ENCODE assay signal across 1 cellular context in the genomic region with DNA sequence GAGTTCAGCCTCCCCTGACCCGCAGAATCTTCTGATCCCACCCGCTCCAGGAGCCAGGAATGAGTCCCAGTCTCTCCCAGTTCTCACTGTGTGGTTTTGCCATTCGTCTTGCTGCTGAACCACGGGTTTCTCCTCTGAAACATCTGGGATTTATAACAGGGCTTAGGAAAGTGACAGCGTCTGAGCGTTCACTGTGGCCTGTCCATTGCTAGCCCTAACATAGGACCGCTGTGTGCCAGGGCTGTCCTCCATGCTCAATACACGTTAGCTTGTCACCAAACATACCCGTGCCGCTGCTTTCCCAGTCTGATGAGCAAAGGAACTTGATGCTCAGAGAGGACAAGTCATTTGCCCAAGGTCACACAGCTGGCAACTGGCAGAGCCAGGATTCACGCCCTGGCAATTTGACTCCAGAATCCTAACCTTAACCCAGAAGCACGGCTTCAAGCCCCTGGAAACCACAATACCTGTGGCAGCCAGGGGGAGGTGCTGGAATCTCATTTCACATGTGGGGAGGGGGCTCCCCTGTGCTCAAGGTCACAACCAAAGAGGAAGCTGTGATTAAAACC.
A peak's percentile ranks its signal among the peaks of the same experiment; 100 is the strongest.
TF ChIP-seq lines count a peak whose summit lies in the region.

No MANE protein-coding gene starts in this region.

TF ChIP-seq in K562, 482 proteins besides CTCF, POLR2A, EP300 and RAD21 (continued from another document):
- TF ChIP-seq, protein P1, sequence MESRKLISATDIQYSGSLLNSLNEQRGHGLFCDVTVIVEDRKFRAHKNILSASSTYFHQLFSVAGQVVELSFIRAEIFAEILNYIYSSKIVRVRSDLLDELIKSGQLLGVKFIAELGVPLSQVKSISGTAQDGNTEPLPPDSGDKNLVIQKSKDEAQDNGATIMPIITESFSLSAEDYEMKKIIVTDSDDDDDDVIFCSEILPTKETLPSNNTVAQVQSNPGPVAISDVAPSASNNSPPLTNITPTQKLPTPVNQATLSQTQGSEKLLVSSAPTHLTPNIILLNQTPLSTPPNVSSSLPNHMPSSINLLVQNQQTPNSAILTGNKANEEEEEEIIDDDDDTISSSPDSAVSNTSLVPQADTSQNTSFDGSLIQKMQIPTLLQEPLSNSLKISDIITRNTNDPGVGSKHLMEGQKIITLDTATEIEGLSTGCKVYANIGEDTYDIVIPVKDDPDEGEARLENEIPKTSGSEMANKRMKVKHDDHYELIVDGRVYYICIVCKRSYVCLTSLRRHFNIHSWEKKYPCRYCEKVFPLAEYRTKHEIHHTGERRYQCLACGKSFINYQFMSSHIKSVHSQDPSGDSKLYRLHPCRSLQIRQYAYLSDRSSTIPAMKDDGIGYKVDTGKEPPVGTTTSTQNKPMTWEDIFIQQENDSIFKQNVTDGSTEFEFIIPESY (CRISPR knock-in tag; IDR thresholded peaks at IDR 0.05): peak; percentile 36; the same call in 1 of the 2 replicates
- TF ChIP-seq, protein P2, sequence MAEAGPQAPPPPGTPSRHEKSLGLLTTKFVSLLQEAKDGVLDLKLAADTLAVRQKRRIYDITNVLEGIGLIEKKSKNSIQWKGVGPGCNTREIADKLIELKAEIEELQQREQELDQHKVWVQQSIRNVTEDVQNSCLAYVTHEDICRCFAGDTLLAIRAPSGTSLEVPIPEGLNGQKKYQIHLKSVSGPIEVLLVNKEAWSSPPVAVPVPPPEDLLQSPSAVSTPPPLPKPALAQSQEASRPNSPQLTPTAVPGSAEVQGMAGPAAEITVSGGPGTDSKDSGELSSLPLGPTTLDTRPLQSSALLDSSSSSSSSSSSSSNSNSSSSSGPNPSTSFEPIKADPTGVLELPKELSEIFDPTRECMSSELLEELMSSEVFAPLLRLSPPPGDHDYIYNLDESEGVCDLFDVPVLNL (CRISPR knock-in tag; IDR thresholded peaks at IDR 0.05; ENCODE audit: low read depth): 0 out of 2 replicates have a peak, but pooled peaks have one; percentile 12
- TF ChIP-seq ZNF586 (CRISPR knock-in tag; conservative IDR thresholded peaks at IDR 0.05) (peak; percentile 25; the same call in 1 of the 2 replicates), ERF (CRISPR knock-in tag; IDR thresholded peaks at IDR 0.05) (0 out of 2 replicates have a peak, but pooled peaks have one; percentile 17), TARDBP (IDR thresholded peaks at IDR 0.05) (no peak), MYNN (IDR thresholded peaks at IDR 0.05) (0 out of 2 replicates have a peak, but pooled peaks have one; percentile 12), MYNN (CRISPR knock-in tag; IDR thresholded peaks at IDR 0.05) (no peak), ZNF282 (CRISPR knock-in tag; IDR thresholded peaks at IDR 0.05) (0 out of 2 replicates have a peak, but pooled peaks have one; percentile 34), PPARD (CRISPR knock-in tag; IDR thresholded peaks at IDR 0.05) (0 out of 2 replicates have a peak, but pooled peaks have one; percentile 11)
- TF ChIP-seq, protein P3, sequence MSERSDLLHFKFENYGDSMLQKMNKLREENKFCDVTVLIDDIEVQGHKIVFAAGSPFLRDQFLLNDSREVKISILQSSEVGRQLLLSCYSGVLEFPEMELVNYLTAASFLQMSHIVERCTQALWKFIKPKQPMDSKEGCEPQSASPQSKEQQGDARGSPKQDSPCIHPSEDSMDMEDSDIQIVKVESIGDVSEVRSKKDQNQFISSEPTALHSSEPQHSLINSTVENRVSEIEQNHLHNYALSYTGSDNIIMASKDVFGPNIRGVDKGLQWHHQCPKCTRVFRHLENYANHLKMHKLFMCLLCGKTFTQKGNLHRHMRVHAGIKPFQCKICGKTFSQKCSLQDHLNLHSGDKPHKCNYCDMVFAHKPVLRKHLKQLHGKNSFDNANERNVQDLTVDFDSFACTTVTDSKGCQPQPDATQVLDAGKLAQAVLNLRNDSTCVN (CRISPR knock-in tag; IDR thresholded peaks at IDR 0.05): peak; percentile 51; the same call in 1 of the 2 replicates
- TF ChIP-seq, protein P4, sequence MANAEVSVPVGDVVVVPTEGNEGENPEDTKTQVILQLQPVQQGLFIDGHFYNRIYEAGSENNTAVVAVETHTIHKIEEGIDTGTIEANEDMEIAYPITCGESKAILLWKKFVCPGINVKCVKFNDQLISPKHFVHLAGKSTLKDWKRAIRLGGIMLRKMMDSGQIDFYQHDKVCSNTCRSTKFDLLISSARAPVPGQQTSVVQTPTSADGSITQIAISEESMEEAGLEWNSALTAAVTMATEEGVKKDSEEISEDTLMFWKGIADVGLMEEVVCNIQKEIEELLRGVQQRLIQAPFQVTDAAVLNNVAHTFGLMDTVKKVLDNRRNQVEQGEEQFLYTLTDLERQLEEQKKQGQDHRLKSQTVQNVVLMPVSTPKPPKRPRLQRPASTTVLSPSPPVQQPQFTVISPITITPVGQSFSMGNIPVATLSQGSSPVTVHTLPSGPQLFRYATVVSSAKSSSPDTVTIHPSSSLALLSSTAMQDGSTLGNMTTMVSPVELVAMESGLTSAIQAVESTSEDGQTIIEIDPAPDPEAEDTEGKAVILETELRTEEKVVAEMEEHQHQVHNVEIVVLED (CRISPR knock-in tag; IDR thresholded peaks at IDR 0.05): 0 out of 2 replicates have a peak, but pooled peaks have one; percentile 26
- TF ChIP-seq, protein P5, sequence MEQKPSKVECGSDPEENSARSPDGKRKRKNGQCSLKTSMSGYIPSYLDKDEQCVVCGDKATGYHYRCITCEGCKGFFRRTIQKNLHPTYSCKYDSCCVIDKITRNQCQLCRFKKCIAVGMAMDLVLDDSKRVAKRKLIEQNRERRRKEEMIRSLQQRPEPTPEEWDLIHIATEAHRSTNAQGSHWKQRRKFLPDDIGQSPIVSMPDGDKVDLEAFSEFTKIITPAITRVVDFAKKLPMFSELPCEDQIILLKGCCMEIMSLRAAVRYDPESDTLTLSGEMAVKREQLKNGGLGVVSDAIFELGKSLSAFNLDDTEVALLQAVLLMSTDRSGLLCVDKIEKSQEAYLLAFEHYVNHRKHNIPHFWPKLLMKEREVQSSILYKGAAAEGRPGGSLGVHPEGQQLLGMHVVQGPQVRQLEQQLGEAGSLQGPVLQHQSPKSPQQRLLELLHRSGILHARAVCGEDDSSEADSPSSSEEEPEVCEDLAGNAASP (IDR thresholded peaks at IDR 0.05): no peak
